8 cellular contexts compared by ENCODE assay signal in genomic region chr1:39892611-39893595, GRCh38. TPM values are rescaled to one million over a fixed set of nuclear protein-coding genes. Genes with fewer than 3 reads are reported as not detected.
A peak's percentile ranks its signal among the peaks of the same experiment; 100 is the strongest.
DNase-seq lines count a peak whose midpoint lies in the region; ATAC-seq and TF ChIP-seq lines count a peak whose summit lies in the region.

No MANE protein-coding gene starts in this region.

- no peak for TF ChIP-seq CTCF in neural crest cell (conservative IDR thresholded peaks at IDR 0.05)
- TF ChIP-seq CTCF in activated CD8-positive, alpha-beta T cell treated with anti-CD3 and anti-CD28 coated beads for 36 hours (IDR thresholded peaks at IDR 0.05) = no peak

- DNase-seq in NCI-H2227 treated with DMSO at 0.1 percent for 48 hours (lab: John Stamatoyannopoulos, UW) (peak; percentile 23), neural crest cell (ENCODE audit: low read depth, low spot score) (no peak), G401 (ENCODE audit: low spot score) (no peak)
- DNase-seq in activated CD8-positive, alpha-beta T cell treated with anti-CD3 and anti-CD28 coated beads for 36 hours = no peak

- POLR2A ChIA-PET in activated CD8-positive, alpha-beta T cell treated with anti-CD3 and anti-CD28 coated beads for 36 hours (lab: Charles Lee) = interaction anchor here (1.2 kb wide), 1 partner anchor 9 kb away, joined by 3 read pairs; the partner anchor contains the start of gene MYCL

- peaks cover 25% of the 10 kb centered on the region for H3K36me3 Mint-ChIP-seq in dendritic cell treated with granulocyte-macrophage colony-stimulating factor and Interleukin-4, amounts not matched to agents 40 ng/mL and 50 ng/mL, for 4 days (ENCODE audit: low read depth)
- no peaks in the 10 kb centered on the region for H3K36me3 Mint-ChIP-seq in neural crest cell (ENCODE audit: low read depth)
- H3K36me3 Mint-ChIP-seq in activated CD8-positive, alpha-beta T cell treated with anti-CD3 and anti-CD28 coated beads for 36 hours (ENCODE audit: low read depth) = no peaks in the 10 kb centered on the region

- intact Hi-C loops in dendritic cell treated with granulocyte-macrophage colony-stimulating factor and Interleukin-4, amounts not matched to agents 40 ng/mL and 50 ng/mL, for 4 days (cut with micrococcal nuclease) = loop anchor here (5.0 kb wide), 1 partner anchor 46 kb away; no protein-coding TSS in a partner anchor
- intact Hi-C loops in activated CD8-positive, alpha-beta T cell treated with anti-CD3 and anti-CD28 coated beads for 36 hours (cut with micrococcal nuclease) = no loop called here

- H3K4me3 ChIP-seq in GM08714 (ENCODE audit: low read length) = peak overlapping the region; percentile 29; the same call in 1 of the 2 replicates

- H3K4me1 Mint-ChIP-seq in dendritic cell treated with granulocyte-macrophage colony-stimulating factor and Interleukin-4, amounts not matched to agents 40 ng/mL and 50 ng/mL, for 4 days (ENCODE audit: low read depth) = peaks cover 81% of the 10 kb centered on the region
- peaks cover 60% of the 10 kb centered on the region for H3K4me1 Mint-ChIP-seq in neural crest cell
- H3K4me1 Mint-ChIP-seq in activated CD8-positive, alpha-beta T cell treated with anti-CD3 and anti-CD28 coated beads for 36 hours (ENCODE audit: low read depth) = no peaks in the 10 kb centered on the region

- no peaks in the 10 kb centered on the region for H3K27me3 Mint-ChIP-seq in dendritic cell treated with granulocyte-macrophage colony-stimulating factor and Interleukin-4, amounts not matched to agents 40 ng/mL and 50 ng/mL, for 4 days
- peaks cover 8% of the 10 kb centered on the region for H3K27me3 Mint-ChIP-seq in neural crest cell (ENCODE audit: low read depth)
- H3K27me3 Mint-ChIP-seq in activated CD8-positive, alpha-beta T cell treated with anti-CD3 and anti-CD28 coated beads for 36 hours = peaks cover 20% of the 10 kb centered on the region

- CTCF ChIA-PET in activated CD8-positive, alpha-beta T cell treated with anti-CD3 and anti-CD28 coated beads for 36 hours (lab: Charles Lee) = interaction anchor here (0.9 to 2.2 kb wide), 4 partner anchors 9 to 81 kb away, joined by 3 to 14 read pairs (median 4); partner anchors contain the start of gene MYCL

- H3K4me3 Mint-ChIP-seq in dendritic cell treated with granulocyte-macrophage colony-stimulating factor and Interleukin-4, amounts not matched to agents 40 ng/mL and 50 ng/mL, for 4 days = peak overlapping the region; percentile 61
- peak overlapping the region; percentile 4 for H3K4me3 Mint-ChIP-seq in neural crest cell
- H3K4me3 Mint-ChIP-seq in activated CD8-positive, alpha-beta T cell treated with anti-CD3 and anti-CD28 coated beads for 36 hours = no peak overlapping the region

- in situ Hi-C loops in G401 (cut with HindIII; ENCODE audit: low sequenced_read_pairs) = no loop called here

- peak overlapping the region; percentile 84 for H3K27ac Mint-ChIP-seq in dendritic cell treated with granulocyte-macrophage colony-stimulating factor and Interleukin-4, amounts not matched to agents 40 ng/mL and 50 ng/mL, for 4 days
- peak overlapping the region; percentile 24 for H3K27ac Mint-ChIP-seq in neural crest cell (ENCODE audit: unreplicated experiment)
- H3K27ac Mint-ChIP-seq in activated CD8-positive, alpha-beta T cell treated with anti-CD3 and anti-CD28 coated beads for 36 hours = no peak overlapping the region

- H3K9me3 Mint-ChIP-seq in dendritic cell treated with granulocyte-macrophage colony-stimulating factor and Interleukin-4, amounts not matched to agents 40 ng/mL and 50 ng/mL, for 4 days = no peaks in the 10 kb centered on the region
- H3K9me3 Mint-ChIP-seq in neural crest cell = no peaks in the 10 kb centered on the region
- H3K9me3 Mint-ChIP-seq in activated CD8-positive, alpha-beta T cell treated with anti-CD3 and anti-CD28 coated beads for 36 hours = no peaks in the 10 kb centered on the region

- ATAC-seq in GM19452 (IDR thresholded peaks at IDR 0.05; ENCODE audit: unreplicated experiment) (no peak), HG02623 (IDR thresholded peaks at IDR 0.05; ENCODE audit: unreplicated experiment) (no peak)
- ATAC-seq in activated CD8-positive, alpha-beta T cell treated with anti-CD3 and anti-CD28 coated beads for 36 hours = no peak

RNA-seq across cellular contexts. Expression of gene MYCL, which starts 8.8 kb away (rescaled TPM):
- total RNA-seq in neural crest cell = 23.0 and 25.8 TPM in 2 replicates
- total RNA-seq in G401 (2014; rRNA removed; shearing (Covaris generic)) = 8.2 and 11.3 TPM in 2 replicates
- total RNA-seq in activated CD8-positive, alpha-beta T cell treated with anti-CD3 and anti-CD28 coated beads for 36 hours = under 1 TPM; 0.13 to 0.20 TPM

RNA-seq across cellular contexts. Expression of gene TRIT1, which starts 9.6 kb away (rescaled TPM):
- 35.4 and 35.9 TPM in 2 replicates for total RNA-seq in neural crest cell
- total RNA-seq in G401 (2014; rRNA removed; shearing (Covaris generic)) = 71.8 and 83.3 TPM in 2 replicates
- total RNA-seq in activated CD8-positive, alpha-beta T cell treated with anti-CD3 and anti-CD28 coated beads for 36 hours = 10 to 100 TPM; 34.2 to 34.5 TPM
